9 cellular contexts compared by ENCODE assay signal in the genomic region with DNA sequence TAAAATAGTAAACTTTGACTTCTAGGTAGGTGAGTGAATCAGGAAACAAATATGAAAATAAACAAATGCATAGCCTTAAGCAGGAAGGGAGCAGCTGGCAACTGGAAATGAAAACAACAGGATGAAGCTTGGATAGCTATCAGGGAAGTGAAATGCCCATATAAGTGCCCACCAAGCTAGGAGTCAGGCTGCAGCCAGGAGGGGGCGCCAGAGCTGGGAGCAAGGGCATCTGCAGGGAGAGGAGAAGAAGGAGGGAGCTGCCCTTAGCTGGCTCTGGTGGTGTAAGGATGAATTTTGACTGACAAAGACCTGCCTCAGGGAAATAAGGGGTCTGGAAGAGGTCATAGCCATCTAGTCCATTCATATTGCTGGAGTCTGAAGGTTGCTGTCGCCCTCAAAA.
DNase-seq lines count a peak whose midpoint lies in the region; ATAC-seq and TF ChIP-seq lines count a peak whose summit lies in the region.
"Had no signal": no experiment of that assay in that cellular context is flagged by ENCODE, and none has a peak within 500 bp of the region (broad histone marks: within the 10 kb centered on the region; RNA-seq: fewer than 3 reads in every experiment).

No MANE protein-coding gene starts in this region.

- POLR2A ChIA-PET in WTC11 (lab: Charles Lee) = no interaction called here

- no peak overlapping the region for H3K27ac Mint-ChIP-seq in WTC11
- H3K27ac Mint-ChIP-seq: dendritic cell treated with granulocyte-macrophage colony-stimulating factor and Interleukin-4, amounts not matched to agents 40 ng/mL and 50 ng/mL, for 4 days had no signal

- no peak overlapping the region for H3K56ac ChIP-seq in mesendoderm (ENCODE audit: low read length)

- H4K8ac ChIP-seq in mesendoderm (ENCODE audit: low read depth, low read length) = no peak overlapping the region

- no peaks in the 10 kb centered on the region for H3K79me1 ChIP-seq in mesendoderm (ENCODE audit: low read length)

- H2BK120ac ChIP-seq in mesendoderm (ENCODE audit: low read depth, low read length) = no peak overlapping the region

- WGBS in mesendoderm (ENCODE audit: extremely low coverage, insufficient coverage, low lambda C conversion rate) = no CpG with 5 or more reads among the region's 2 CpGs
- 45 to 50% methylated on average over 2 of the region's 2 CpGs for WGBS in thyroid gland, 2 donors

- H4K5ac ChIP-seq in mesendoderm (ENCODE audit: low read length) = no peak overlapping the region

- H3K23ac ChIP-seq in mesendoderm (ENCODE audit: low read length) = no peak overlapping the region

- no peak overlapping the region for H3K9ac ChIP-seq in mesendoderm (ENCODE audit: low read length)

- no peaks in the 10 kb centered on the region for H3K9me3 ChIP-seq in thyroid gland

- no peaks in the 10 kb centered on the region for H3K27me3 Mint-ChIP-seq in WTC11 (ENCODE audit: low read depth)
- H3K27me3 Mint-ChIP-seq: dendritic cell treated with granulocyte-macrophage colony-stimulating factor and Interleukin-4, amounts not matched to agents 40 ng/mL and 50 ng/mL, for 4 days had no signal

- H3K27me3 ChIP-seq in HL-60 (ENCODE audit: insufficient read depth, poor library complexity, severe bottlenecking) = no peaks in the 10 kb centered on the region
- H3K27me3 ChIP-seq in mesendoderm (ENCODE audit: insufficient read depth, low read length, poor library complexity) = no peaks in the 10 kb centered on the region
- no peaks in the 10 kb centered on the region for H3K27me3 ChIP-seq in thyroid gland

- H3K9me3 Mint-ChIP-seq in WTC11 = no peaks in the 10 kb centered on the region

- TF ChIP-seq CTCF in GM12873 (IDR thresholded peaks at IDR 0.05; ENCODE audit: insufficient read depth, low read depth, low read length, missing control alignments) (peak; percentile 78), HL-60 (IDR thresholded peaks at IDR 0.05; ENCODE audit: insufficient read depth, low read length) (peak; percentile 26), WTC11 (IDR thresholded peaks at IDR 0.05) (peak; percentile 83), thyroid gland (IDR thresholded peaks at IDR 0.05) (no peak)

- ATAC-seq in WTC11 = peak; percentile 97

- H3K4me1 ChIP-seq in mesendoderm (ENCODE audit: control insufficient read depth, low read depth, low read length) = no peaks in the 10 kb centered on the region
- no peaks in the 10 kb centered on the region for H3K4me1 ChIP-seq in thyroid gland

- H3K36me3 ChIP-seq in mesendoderm (ENCODE audit: control insufficient read depth, insufficient read depth, low read length) = no peaks in the 10 kb centered on the region
- no peaks in the 10 kb centered on the region for H3K36me3 ChIP-seq in thyroid gland

- peaks cover 11% of the 10 kb centered on the region for H3K4me1 Mint-ChIP-seq in WTC11

- H2BK15ac ChIP-seq in mesendoderm (replicated peaks; ENCODE audit: low read depth) = no peak overlapping the region

- H2AK5ac ChIP-seq in mesendoderm (ENCODE audit: low read length) = no peak overlapping the region

- H3K36me3 Mint-ChIP-seq in WTC11 = no peaks in the 10 kb centered on the region

- no peak for TF ChIP-seq POLR2A in thyroid gland (IDR thresholded peaks at IDR 0.05)

- intact Hi-C loops in thyroid gland (cut with DNase I) = no loop called here

- no peak overlapping the region for H3K4me2 ChIP-seq in mesendoderm (ENCODE audit: low read length)

- H2BK5ac ChIP-seq in mesendoderm (ENCODE audit: low read length) = no peak overlapping the region

- no peak overlapping the region for H3K4me3 ChIP-seq in HL-60 (replicated peaks; ENCODE audit: insufficient read depth, low read length)
- H3K4me3 ChIP-seq in mesendoderm (ENCODE audit: low read length) = no peak overlapping the region
- no peak overlapping the region for H3K4me3 ChIP-seq in thyroid gland (replicated peaks in 1 of 3)

- no peak overlapping the region for H3K18ac ChIP-seq in mesendoderm (ENCODE audit: low read length)

- H3K27ac ChIP-seq in HL-60 (replicated peaks) (no peak overlapping the region), mesendoderm (ENCODE audit: low read depth, low read length) (no peak overlapping the region), thyroid gland (no peak overlapping the region)

- no peaks in the 10 kb centered on the region for H3K79me2 ChIP-seq in mesendoderm (ENCODE audit: control insufficient read depth, insufficient read depth, low read length)

- CTCF ChIA-PET in WTC11 (lab: Charles Lee) = interaction anchor here (0.5 to 2.0 kb wide), 33 partner anchors 9 to 793 kb away, joined by 3 to 12 read pairs (median 3); no protein-coding TSS in a partner anchor

- no peak overlapping the region for H3K4me3 Mint-ChIP-seq in WTC11
- H3K4me3 Mint-ChIP-seq: dendritic cell treated with granulocyte-macrophage colony-stimulating factor and Interleukin-4, amounts not matched to agents 40 ng/mL and 50 ng/mL, for 4 days had no signal

- DNase-seq in CMK (ENCODE audit: low read depth) = peak; percentile 29
- peak in 1 of 2 experiments; percentile 44 for DNase-seq in HL-60 (ENCODE audit: low read depth in 1 of 2, low spot score in 1 of 2)
- peak; percentile 90 for DNase-seq in WTC11 (ENCODE audit: low spot score)
- peak; percentile 78 for DNase-seq in mesendoderm
- no peak for DNase-seq in dedifferentiated amniotic fluid mesenchymal stem cell (ENCODE audit: extremely low spot score)
- no peak for DNase-seq in NCI-H1092 treated with DMSO at 0.1 percent for 48 hours (lab: John Stamatoyannopoulos, UW)
- DNase-seq in thyroid gland = no peak

- H3K4ac ChIP-seq in mesendoderm (ENCODE audit: low read depth, low read length) = no peak overlapping the region

TF ChIP-seq in WTC11, 78 proteins besides CTCF, POLR2A, EP300 and RAD21:
- TF ChIP-seq FOXJ3 (CRISPR knock-in tag; IDR thresholded peaks at IDR 0.05; ENCODE audit: borderline replicate concordance) (no peak), ELF4 (CRISPR knock-in tag; IDR thresholded peaks at IDR 0.05; ENCODE audit: low read depth) (no peak), KAT7 (CRISPR knock-in tag; IDR thresholded peaks at IDR 0.05; ENCODE audit: borderline replicate concordance) (no peak), ZNF121 (CRISPR knock-in tag; IDR thresholded peaks at IDR 0.05) (no peak)

Comparison
In these comparisons a context has a peak if more than half of its experiments do, and no peak if none do; other contexts are left out.
1. DNase-seq: peak in CMK (single experiment), WTC11 (single experiment) and mesendoderm (single experiment); none in dedifferentiated amniotic fluid mesenchymal stem cell (single experiment), NCI-H1092 treated with DMSO at 0.1 percent for 48 hours (single experiment) and thyroid gland (0 of 2).
2. CTCF ChIP-seq: peak in GM12873 (single experiment), HL-60 (single experiment) and WTC11 (single experiment); none in thyroid gland (0 of 6).